Comparison of ENCODE assay signal across 8 cellular contexts in genomic region chr16:77721752-77722314, GRCh38. TPM values are rescaled to one million over a fixed set of nuclear protein-coding genes. Genes with fewer than 3 reads are reported as not detected.
DNase-seq lines count a peak whose midpoint lies in the region; ATAC-seq and TF ChIP-seq lines count a peak whose summit lies in the region.

No MANE protein-coding gene starts in this region.

- H3K4me1 Mint-ChIP-seq in CD4-positive, alpha-beta memory T cell, result peaks cover 9 to 17% (median 12%) of the 10 kb centered on the region in 4 donors

- WGBS in esophagus muscularis mucosa, result 61% methylated on average over 12 of the region's 12 CpGs
- WGBS in stomach, 5 donors, result 50 to 53% (median 52%) methylated on average over 12 of the region's 12 CpGs
- 61 to 62% methylated on average over 12 of the region's 12 CpGs for WGBS in aorta, 2 donors

- peaks cover 0 to 4% of the 10 kb centered on the region in 2 donors for H3K27me3 Mint-ChIP-seq in CD4-positive, alpha-beta memory T cell

- TF ChIP-seq CTCF in esophagus muscularis mucosa (IDR thresholded peaks at IDR 0.05), result no peak
- TF ChIP-seq CTCF in stomach (IDR thresholded peaks at IDR 0.05), result no peak

- peak overlapping the region; percentile 86 to 94 (median 90) for H3K4me3 Mint-ChIP-seq in CD4-positive, alpha-beta memory T cell

- no peaks in the 10 kb centered on the region for H3K36me3 ChIP-seq in CD4-positive, alpha-beta memory T cell (ENCODE audit: insufficient read depth, low read length)
- H3K36me3 ChIP-seq in esophagus muscularis mucosa (peaks cover 0 to 14% (median 4%) of the 10 kb centered on the region in 4 donors), stomach (peaks cover 0 to 12% (median 6%) of the 10 kb centered on the region in 4 donors), aorta (ENCODE audit: control insufficient read depth in 1 of 2, insufficient read depth in 2 of 2, low read length in 1 of 2) (no peaks in the 10 kb centered on the region)

- TF ChIP-seq POLR2A in esophagus muscularis mucosa (IDR thresholded peaks at IDR 0.05; ENCODE audit: low read depth) (no peak), stomach (IDR thresholded peaks at IDR 0.05) (no peak)

- H3K4me1 ChIP-seq in CD4-positive, alpha-beta memory T cell (ENCODE audit: insufficient read depth, low read length), result peaks cover 12% of the 10 kb centered on the region
- H3K4me1 ChIP-seq in esophagus muscularis mucosa (peaks cover 8 to 16% (median 12%) of the 10 kb centered on the region in 4 donors), stomach (peaks cover 0 to 18% (median 14%) of the 10 kb centered on the region in 4 donors), aorta (ENCODE audit: control insufficient read depth in 1 of 2, insufficient read depth in 2 of 2, low read length in 2 of 2) (no peaks in the 10 kb centered on the region)

- intact Hi-C loops in CD4-positive, alpha-beta memory T cell (cut with micrococcal nuclease), result loop anchor here (1.0 kb wide), 3 partner anchors 377 to 532 kb away; partner anchors contain the start of gene WWOX
- intact Hi-C loops in esophagus muscularis mucosa (cut with DNase I), result no loop called here
- intact Hi-C loops in stomach (cut with DNase I; ENCODE audit: low total_unique reads), result no loop called here
- intact Hi-C loops in aorta (cut with DNase I), result loop anchor here in 1 of 2 donors (2.0 to 5.0 kb wide), 2 partner anchors 250 to 281 kb away; no protein-coding TSS in a partner anchor

- no peaks in the 10 kb centered on the region for H3K27me3 ChIP-seq in CD4-positive, alpha-beta memory T cell (ENCODE audit: insufficient read depth, low read length)
- no peaks in the 10 kb centered on the region for H3K27me3 ChIP-seq in esophagus muscularis mucosa
- no peaks in the 10 kb centered on the region for H3K27me3 ChIP-seq in stomach
- H3K27me3 ChIP-seq in aorta (ENCODE audit: control insufficient read depth in 1 of 2, insufficient read depth in 2 of 2, low read length in 1 of 2), result no peaks in the 10 kb centered on the region

- POLR2A ChIA-PET in CD4-positive, alpha-beta memory T cell (lab: Charles Lee; ENCODE audit: partially characterized antibody), result interaction anchor here (0.6 to 1.1 kb wide), 2 partner anchors 143 to 378 kb away, joined by 3 to 4 read pairs; no protein-coding TSS in a partner anchor

- peaks cover 7 to 11% of the 10 kb centered on the region in 2 donors for H3K36me3 Mint-ChIP-seq in CD4-positive, alpha-beta memory T cell

- peak overlapping the region; percentile 30 for H3K27ac ChIP-seq in CD4-positive, alpha-beta memory T cell (ENCODE audit: low read depth, low read length)
- H3K27ac ChIP-seq in esophagus muscularis mucosa (replicated peaks in 1 of 4) (peak overlapping the region in 3 of 4 donors; percentile 16 to 89 (median 88)), stomach (peak overlapping the region in 2 of 5 donors; percentile 43 to 92), aorta (ENCODE audit: low read depth in 1 of 2, low read length in 2 of 2) (no peak overlapping the region)

- CTCF ChIA-PET in CD4-positive, alpha-beta memory T cell (lab: Charles Lee; ENCODE audit: partially characterized antibody), result interaction anchor here (1.0 kb wide), 1 partner anchor 379 kb away, joined by 6 read pairs; the partner anchor contains the start of gene WWOX

- ATAC-seq in GM21447 (IDR thresholded peaks at IDR 0.05; ENCODE audit: unreplicated experiment), result peak; percentile 22
- ATAC-seq in HG03565 (IDR thresholded peaks at IDR 0.05; ENCODE audit: unreplicated experiment), result peak; percentile 16
- ATAC-seq in aorta (ENCODE audit: low FRiP score), result no peak

- TF ChIP-seq EP300 in esophagus muscularis mucosa (IDR thresholded peaks at IDR 0.05) (no peak), stomach (IDR thresholded peaks at IDR 0.05) (no peak)

- peak overlapping the region; percentile 51 to 94 (median 87) for H3K27ac Mint-ChIP-seq in CD4-positive, alpha-beta memory T cell

- H3K9me3 ChIP-seq in CD4-positive, alpha-beta memory T cell (ENCODE audit: control insufficient read depth in 1 of 2, low read length in 2 of 2), result no peaks in the 10 kb centered on the region
- no peaks in the 10 kb centered on the region for H3K9me3 ChIP-seq in esophagus muscularis mucosa
- H3K9me3 ChIP-seq in stomach, result no peaks in the 10 kb centered on the region
- H3K9me3 ChIP-seq in aorta (ENCODE audit: control insufficient read depth, low read length), result no peaks in the 10 kb centered on the region

- H3K4me3 ChIP-seq in CD4-positive, alpha-beta memory T cell (ENCODE audit: low read length in 2 of 2), result peak overlapping the region; percentile 34 to 77
- H3K4me3 ChIP-seq in esophagus muscularis mucosa (peak overlapping the region; percentile 69 to 87 (median 79)), stomach (peak overlapping the region; percentile 66 to 81 (median 70)), aorta (ENCODE audit: low read length in 2 of 2) (no peak overlapping the region)

- DNase-seq in CD4-positive, alpha-beta memory T cell, result no peak
- DNase-seq in esophagus muscularis mucosa (ENCODE audit: extremely low spot score), result no peak
- DNase-seq in stomach, result no peak
- no peak for DNase-seq in aorta
- no peak for DNase-seq in DMS 273 (lab: John Stamatoyannopoulos, UW; ENCODE audit: unreplicated experiment)
- DNase-seq in SK-N-DZ (ENCODE audit: low spot score), result no peak

- H3K9me3 Mint-ChIP-seq in CD4-positive, alpha-beta memory T cell, result peaks cover 0 to 2% (median 0%) of the 10 kb centered on the region in 8 donors

RNA-seq across cellular contexts. Expression of gene NUDT7, which starts 0.5 kb away (rescaled TPM):
- 10 to 100 TPM in 1 of 2 experiments, 1 to 10 TPM in 1; 9.8 to 11.0 TPM for total RNA-seq in CD4-positive, alpha-beta memory T cell
- polyA plus RNA-seq in CD4-positive, alpha-beta memory T cell, result 10 to 100 TPM; 11.9 to 17.4 TPM
- total RNA-seq in esophagus muscularis mucosa (10 to 100 TPM in 2 of 4 donors, 1 to 10 TPM in 2; 6.8 to 16.2 (median 11.0) TPM), stomach (1 to 10 TPM in 3 of 5 donors, not detected in 2; 2.2 to 4.0 (median 3.2) TPM), aorta (10 to 100 TPM in 1 of 2 donors, 1 to 10 TPM in 1; 3.8 to 12.1 TPM)
- polyA plus RNA-seq in stomach (10 to 100 TPM in 2 of 3 donors, 1 to 10 TPM in 1; 9.5 to 14.0 (median 12.0) TPM), aorta (10 to 100 TPM in 1 of 2 donors, 1 to 10 TPM in 1; 8.1 to 28.7 TPM)
- polyA plus RNA-seq in SK-N-DZ (2014; cell fraction: cytosol; rRNA removed), result 21.5 and 24.9 TPM in 2 replicates
- 17.6 and 22.1 TPM in 2 replicates for polyA plus RNA-seq in SK-N-DZ (2014; cell fraction: nucleus; rRNA removed)

Comparison
In these comparisons a context has a peak if more than half of its experiments do, and no peak if none do; other contexts are left out.
1. H3K27ac ChIP-seq: peak in CD4-positive, alpha-beta memory T cell (single experiment) and esophagus muscularis mucosa (3 of 4); none in aorta (0 of 2).
2. H3K4me3 ChIP-seq: peak in CD4-positive, alpha-beta memory T cell (2 of 2), esophagus muscularis mucosa (4 of 4) and stomach (4 of 4); none in aorta (0 of 2).